ENCODE assay signal across 1 cellular context in the genomic region with DNA sequence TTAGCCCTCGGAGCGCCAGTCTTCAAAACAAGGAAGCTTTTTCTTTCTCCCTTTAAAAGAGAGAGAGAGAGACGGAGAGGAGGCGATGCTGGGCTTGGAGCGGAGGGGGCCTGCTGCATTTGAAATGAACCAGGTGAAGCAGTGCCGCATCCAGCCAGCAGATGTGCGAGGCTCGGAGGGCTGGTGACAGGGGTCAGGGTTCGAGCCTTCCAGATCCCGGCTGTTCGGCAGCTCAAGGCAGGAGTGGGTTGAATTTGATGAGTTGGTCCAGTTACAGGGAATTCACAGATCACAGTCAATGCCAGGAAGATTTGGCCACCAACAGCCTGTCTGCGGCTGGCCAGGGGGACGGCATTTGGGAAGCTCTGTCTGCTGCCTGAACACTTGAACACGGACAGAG.
A peak's percentile ranks its signal among the peaks of the same experiment; 100 is the strongest.
TF ChIP-seq lines count a peak whose summit lies in the region.

No MANE protein-coding gene starts in this region.

TF ChIP-seq in HepG2, 621 proteins besides CTCF, POLR2A, EP300 and RAD21:
- TF ChIP-seq, protein P1, sequence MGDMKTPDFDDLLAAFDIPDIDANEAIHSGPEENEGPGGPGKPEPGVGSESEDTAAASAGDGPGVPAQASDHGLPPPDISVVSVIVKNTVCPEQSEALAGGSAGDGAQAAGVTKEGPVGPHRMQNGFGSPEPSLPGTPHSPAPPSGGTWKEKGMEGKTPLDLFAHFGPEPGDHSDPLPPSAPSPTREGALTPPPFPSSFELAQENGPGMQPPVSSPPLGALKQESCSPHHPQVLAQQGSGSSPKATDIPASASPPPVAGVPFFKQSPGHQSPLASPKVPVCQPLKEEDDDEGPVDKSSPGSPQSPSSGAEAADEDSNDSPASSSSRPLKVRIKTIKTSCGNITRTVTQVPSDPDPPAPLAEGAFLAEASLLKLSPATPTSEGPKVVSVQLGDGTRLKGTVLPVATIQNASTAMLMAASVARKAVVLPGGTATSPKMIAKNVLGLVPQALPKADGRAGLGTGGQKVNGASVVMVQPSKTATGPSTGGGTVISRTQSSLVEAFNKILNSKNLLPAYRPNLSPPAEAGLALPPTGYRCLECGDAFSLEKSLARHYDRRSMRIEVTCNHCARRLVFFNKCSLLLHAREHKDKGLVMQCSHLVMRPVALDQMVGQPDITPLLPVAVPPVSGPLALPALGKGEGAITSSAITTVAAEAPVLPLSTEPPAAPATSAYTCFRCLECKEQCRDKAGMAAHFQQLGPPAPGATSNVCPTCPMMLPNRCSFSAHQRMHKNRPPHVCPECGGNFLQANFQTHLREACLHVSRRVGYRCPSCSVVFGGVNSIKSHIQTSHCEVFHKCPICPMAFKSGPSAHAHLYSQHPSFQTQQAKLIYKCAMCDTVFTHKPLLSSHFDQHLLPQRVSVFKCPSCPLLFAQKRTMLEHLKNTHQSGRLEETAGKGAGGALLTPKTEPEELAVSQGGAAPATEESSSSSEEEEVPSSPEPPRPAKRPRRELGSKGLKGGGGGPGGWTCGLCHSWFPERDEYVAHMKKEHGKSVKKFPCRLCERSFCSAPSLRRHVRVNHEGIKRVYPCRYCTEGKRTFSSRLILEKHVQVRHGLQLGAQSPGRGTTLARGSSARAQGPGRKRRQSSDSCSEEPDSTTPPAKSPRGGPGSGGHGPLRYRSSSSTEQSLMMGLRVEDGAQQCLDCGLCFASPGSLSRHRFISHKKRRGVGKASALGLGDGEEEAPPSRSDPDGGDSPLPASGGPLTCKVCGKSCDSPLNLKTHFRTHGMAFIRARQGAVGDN (CRISPR knock-in tag; IDR thresholded peaks at IDR 0.05), result peak; percentile 14; the same call in 1 of the 2 replicates
- TF ChIP-seq CBX2 (IDR thresholded peaks at IDR 0.05; ENCODE audit: low read depth, low read length) (0 out of 2 replicates have a peak, but pooled peaks have one; percentile 5), CBX2 (CRISPR knock-in tag; IDR thresholded peaks at IDR 0.05; ENCODE audit: low read depth) (no peak), ZNF282 (IDR thresholded peaks at IDR 0.05; ENCODE audit: partially characterized antibody) (no peak)
